8 cellular contexts compared by ENCODE assay signal in the genomic region with DNA sequence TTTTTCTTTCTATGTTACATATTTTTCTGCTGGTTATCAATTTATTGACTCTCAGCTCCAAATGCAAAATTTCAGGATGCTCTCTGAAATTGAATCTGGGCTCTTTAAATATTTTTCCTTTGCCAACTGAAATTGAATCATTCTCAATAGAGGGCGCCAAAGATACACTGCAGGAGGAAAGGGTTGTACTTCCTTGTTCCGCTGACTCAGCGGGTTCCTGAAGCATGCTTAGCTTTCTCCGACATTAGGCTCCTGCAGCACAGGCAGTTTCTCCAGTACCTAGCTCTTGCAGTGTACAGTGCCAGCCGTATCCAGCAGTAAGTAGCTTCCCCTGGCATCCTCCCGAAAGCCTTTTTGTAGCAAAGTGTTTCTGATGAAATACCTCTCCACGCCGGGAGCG. TPM values are rescaled to one million over a fixed set of nuclear protein-coding genes. Genes with fewer than 3 reads are reported as not detected.
DNase-seq lines count a peak whose midpoint lies in the region; ATAC-seq and TF ChIP-seq lines count a peak whose summit lies in the region.

No MANE protein-coding gene starts in this region.

- H3K36me3 ChIP-seq in Panc1 (ENCODE audit: control insufficient read depth, insufficient read depth, low read length) (no peaks in the 10 kb centered on the region), trophoblast cell (ENCODE audit: control insufficient read depth in 1 of 2, insufficient read depth in 2 of 2, low read length in 2 of 2) (no peaks in the 10 kb centered on the region)

- H4K8ac ChIP-seq in trophoblast cell (ENCODE audit: low read depth, low read length): no peak overlapping the region

- no peak overlapping the region for H4K12ac ChIP-seq in trophoblast cell (ENCODE audit: low read depth, low read length)

- BruUV-seq in Panc1 (replicated peaks; lab: Mats Ljungman, UMichigan): no TSS peak

- no CpG with 5 or more reads among the region's 9 CpGs for WGBS in trophoblast cell (ENCODE audit: extremely low coverage, insufficient coverage, insufficient read length)

- no peaks in the 10 kb centered on the region for H3K36me3 Mint-ChIP-seq in effector memory CD8-positive, alpha-beta T cell (ENCODE audit: insufficient read depth)

- POLR2A ChIA-PET in Panc1 (lab: Charles Lee): no interaction called here

- H3K9me3 ChIP-seq in Panc1 (ENCODE audit: control insufficient read depth, insufficient read depth, low read depth, low read length) (no peaks in the 10 kb centered on the region), trophoblast cell (ENCODE audit: insufficient read depth, low read depth, low read length) (no peaks in the 10 kb centered on the region)

- no peak overlapping the region for H3K18ac ChIP-seq in trophoblast cell (ENCODE audit: low read length)

- H3K9ac ChIP-seq in trophoblast cell (ENCODE audit: low read length): no peak overlapping the region

- H3K23ac ChIP-seq in trophoblast cell (ENCODE audit: low read length): no peak overlapping the region

- intact Hi-C loops in Panc1 (cut with micrococcal nuclease; ENCODE audit: unreplicated experiment): loop anchor here (10.0 kb wide), 1 partner anchor 974 kb away; no protein-coding TSS in a partner anchor

- DNase-seq in stimulated activated CD4-positive, alpha-beta T cell treated with anti-CD3 and anti-CD28 coated beads, Interleukin-4, amount 100 ng/mL, for 48 hours (ENCODE audit: low read depth in 2 of 2): peak; percentile 0
- DNase-seq in stimulated activated CD4-positive, alpha-beta T cell treated with anti-CD3 and anti-CD28 coated beads, Interleukin-4, amount 100 ng/mL, for 1 hour: no peak
- DNase-seq in M059J (ENCODE audit: low read depth) (peak; percentile 71), Panc1 (ENCODE audit: low read depth, low spot score) (peak; percentile 0), trophoblast cell (peak; percentile 30 to 79)
- no peak for DNase-seq in effector memory CD8-positive, alpha-beta T cell

- H3K27ac Mint-ChIP-seq in effector memory CD8-positive, alpha-beta T cell: no peak overlapping the region

- H3K4me3 ChIP-seq in Panc1 (ENCODE audit: low read depth in 2 of 2, low read length in 2 of 2) (no peak overlapping the region), trophoblast cell (ENCODE audit: low read depth, low read length) (no peak overlapping the region)

- no peak overlapping the region for H2BK5ac ChIP-seq in trophoblast cell (ENCODE audit: low read depth, low read length, poor library complexity)

- H3K9me3 Mint-ChIP-seq in effector memory CD8-positive, alpha-beta T cell: no peaks in the 10 kb centered on the region

- no peak overlapping the region for H3K14ac ChIP-seq in trophoblast cell (ENCODE audit: low read length)

- no peak overlapping the region for H2BK120ac ChIP-seq in trophoblast cell (ENCODE audit: insufficient read depth, low read length, poor library complexity)

- H3K27me3 Mint-ChIP-seq in effector memory CD8-positive, alpha-beta T cell: no peaks in the 10 kb centered on the region

- CTCF ChIA-PET in Panc1 (lab: Charles Lee): no interaction called here

- no peak overlapping the region for H3K4me3 Mint-ChIP-seq in effector memory CD8-positive, alpha-beta T cell

- H3K27me3 ChIP-seq in Panc1 (ENCODE audit: control insufficient read depth, insufficient read depth, low read length) (no peaks in the 10 kb centered on the region), trophoblast cell (ENCODE audit: insufficient read depth, low read length) (no peaks in the 10 kb centered on the region)

- no peaks in the 10 kb centered on the region for H3K4me1 ChIP-seq in Panc1 (ENCODE audit: control insufficient read depth, insufficient read depth, low read length)
- no peaks in the 10 kb centered on the region for H3K4me1 ChIP-seq in trophoblast cell (ENCODE audit: control insufficient read depth in 1 of 2, insufficient read depth in 2 of 2, low read length in 2 of 2)

- ATAC-seq in Panc1: no peak
- ATAC-seq in esophagus mucosa: peak; percentile 58
- ATAC-seq in HG03460 (IDR thresholded peaks at IDR 0.05; ENCODE audit: unreplicated experiment): no peak
- no peak for ATAC-seq in effector memory CD8-positive, alpha-beta T cell (replicated peaks)

- no peak overlapping the region for H3K4ac ChIP-seq in trophoblast cell (ENCODE audit: low read depth, low read length)

- no peak overlapping the region for H3K4me2 ChIP-seq in trophoblast cell (ENCODE audit: low read length)

- no peaks in the 10 kb centered on the region for H3K79me2 ChIP-seq in trophoblast cell (ENCODE audit: control insufficient read depth, insufficient read depth, low read length, poor library complexity)

- H3K79me1 ChIP-seq in trophoblast cell (ENCODE audit: low read length): no peaks in the 10 kb centered on the region

- peak; percentile 69 for TF ChIP-seq CTCF in Panc1 (IDR thresholded peaks at IDR 0.05)

- no peak overlapping the region for H3K27ac ChIP-seq in Panc1 (ENCODE audit: low read length)
- no peak overlapping the region for H3K27ac ChIP-seq in trophoblast cell (ENCODE audit: low read depth, low read length)

- no peak overlapping the region for H2AFZ ChIP-seq in trophoblast cell (ENCODE audit: insufficient read depth, low read length, poor library complexity)

- no peak overlapping the region for H2BK12ac ChIP-seq in trophoblast cell (ENCODE audit: low read length)

- H4K91ac ChIP-seq in trophoblast cell (ENCODE audit: low read depth, low read length): no peak overlapping the region

- H3K4me1 Mint-ChIP-seq in effector memory CD8-positive, alpha-beta T cell (ENCODE audit: low read depth in 2 of 2): no peaks in the 10 kb centered on the region

- in situ Hi-C loops in Panc1 (cut with HindIII; ENCODE audit: low pct_unique_long_range_greater_than_20kb, low sequenced_read_pairs): no loop called here

- H2AK5ac ChIP-seq in trophoblast cell (ENCODE audit: low read length): no peak overlapping the region

RNA-seq across cellular contexts. Expression of gene CFAP47, which starts 28.8 kb away (rescaled TPM):
- 0.05 TPM in 1 of 2 replicates, not detected in the other for total RNA-seq in M059J (2014; rRNA removed; shearing (Covaris generic))
- total RNA-seq in Panc1 (2021; ENCODE audit: unreplicated experiment) (0.05 TPM), esophagus mucosa (not detected)
- polyA plus RNA-seq in Panc1 (2012; ENCODE audit: insufficient read length): not detected
- 0.11 and 0.19 TPM in 2 replicates for polyA plus RNA-seq in trophoblast cell (2013)

Comparison
In these comparisons a context has a peak if more than half of its experiments do, and no peak if none do; other contexts are left out.
1. DNase-seq: peak in stimulated activated CD4-positive, alpha-beta T cell treated with anti-CD3 and anti-CD28 coated beads, Interleukin-4, amount 100 ng/mL, for 48 hours (2 of 2), M059J (single experiment), Panc1 (single experiment) and trophoblast cell (2 of 2); none in stimulated activated CD4-positive, alpha-beta T cell treated with anti-CD3 and anti-CD28 coated beads, Interleukin-4, amount 100 ng/mL, for 1 hour (single experiment) and effector memory CD8-positive, alpha-beta T cell (0 of 3).